In the genomic region with DNA sequence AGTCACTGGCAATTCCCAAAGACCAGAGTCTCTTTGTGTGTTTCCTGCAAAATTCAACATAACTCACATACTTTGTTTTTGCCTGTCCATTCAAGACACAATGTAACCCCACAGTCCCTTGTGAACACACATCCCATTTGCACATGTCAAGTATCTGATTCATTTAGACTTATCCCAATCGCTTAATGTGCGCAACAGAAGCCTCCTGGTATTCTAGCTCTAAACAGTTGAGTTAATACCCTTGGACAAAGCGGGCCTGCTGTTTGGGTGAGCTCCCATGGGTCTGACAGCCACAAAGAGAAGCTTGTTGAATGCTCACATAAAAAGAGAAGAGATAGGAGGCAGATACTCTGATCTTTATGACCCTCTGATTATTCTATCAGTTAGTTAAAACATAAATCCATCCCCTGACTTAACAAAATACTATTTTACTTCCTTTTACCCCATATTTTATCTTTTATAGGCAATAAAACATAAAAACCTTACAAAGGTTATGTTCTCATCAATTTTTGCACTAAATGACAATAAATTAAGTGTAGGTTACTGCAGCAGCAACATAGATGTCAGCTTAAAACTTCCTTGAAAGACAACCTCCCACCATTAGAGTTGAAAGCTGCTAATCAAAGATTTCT, we compare ENCODE assay signal across 27 cellular contexts.
"Had no signal": no experiment of that assay in that cellular context is flagged by ENCODE, and none has a peak within 500 bp of the region (broad histone marks: within the 10 kb centered on the region; RNA-seq: fewer than 3 reads in every experiment).

No MANE protein-coding gene starts in this region.

- H3K4me1 ChIP-seq: ascending aorta, body of pancreas had no signal

- DNase-seq: activated CD4-positive, alpha-beta T cell treated with anti-CD3 and anti-CD28 coated beads for 48 hours; activated CD4-positive, alpha-beta T cell treated with anti-CD3 and anti-CD28 coated beads, Interleukin-2, amount 50 U/mL, for 4 hours; activated CD4-positive, CD25-positive, alpha-beta regulatory T cell treated with anti-CD3 and anti-CD28 coated beads, Interleukin-2, amount 50 U/mL, for 72 hours; activated CD8-positive, alpha-beta memory T cell treated with anti-CD3 and anti-CD28 coated beads, Interleukin-2, amount 50 U/mL, for 48 hours; activated CD8-positive, alpha-beta T cell treated with anti-CD3 and anti-CD28 coated beads, Interleukin-2, amount 10 ng/mL, durations not matched to agents 7 days and 5 days; activated effector memory CD4-positive, alpha-beta T cell treated with anti-CD3 and anti-CD28 coated beads, Interleukin-2, amount 50 U/mL, for 16 hours; activated naive CD4-positive, alpha-beta T cell treated with Interleukin-2 at 50 U/mL for 16 hours; activated naive CD8-positive, alpha-beta T cell treated with anti-CD3 and anti-CD28 coated beads, Interleukin-2, amount 50 U/mL, for 24 hours; activated T-cell treated with anti-CD3 and anti-CD28 coated beads, Interleukin-2, amount 50 U/mL, for 1 hour; amniotic stem cell; body of pancreas; central memory CD4-positive, alpha-beta T cell; MG63; MV-4-11; NCI-H1092 treated with DMSO at 0.1 percent for 48 hours; NCI-H1417 treated with DMSO at 0.1 percent for 48 hours; NCI-H1694; NCI-H2029; NCI-H446; NCI-H524; RPMI8226 had no signal

- H3K27me3 ChIP-seq: ascending aorta, body of pancreas, MG63 had no signal

- H3K27ac ChIP-seq: ascending aorta, body of pancreas had no signal

- ATAC-seq: activated CD8-positive, alpha-beta T cell treated with anti-CD3 and anti-CD28 coated beads, Interleukin-2, amount 10 ng/mL, durations not matched to agents 7 days and 5 days; activated naive CD4-positive, alpha-beta T cell treated with anti-CD3 and anti-CD28 coated beads, Interleukin-2, amount 50 U/mL, for 72 hours; activated naive CD8-positive, alpha-beta T cell treated with anti-CD3 and anti-CD28 coated beads, Interleukin-2, amount 50 U/mL, for 24 hours; body of pancreas; Panc1; Right ventricle myocardium inferior; WTC11 had no signal

- H3K36me3 ChIP-seq: ascending aorta, MG63 had no signal

- H3K4me3 Mint-ChIP-seq: activated CD8-positive, alpha-beta T cell treated with anti-CD3 and anti-CD28 coated beads, Interleukin-2, amount 10 ng/mL, durations not matched to agents 7 days and 5 days; activated naive CD8-positive, alpha-beta T cell treated with anti-CD3 and anti-CD28 coated beads, Interleukin-2, amount 50 U/mL, for 24 hours; T-helper 1 cell treated with Interleukin-12 subunit alpha and Interleukin-12 subunit beta and Interleukin-4 antibody, amounts not matched to agents 30 μg/mL and 1 μg/mL, for 36 hours; WTC11 had no signal

- H3K9me3 ChIP-seq: ascending aorta, body of pancreas, MG63 had no signal

- H3K9me3 Mint-ChIP-seq: T-helper 1 cell treated with Interleukin-12 subunit alpha and Interleukin-12 subunit beta and Interleukin-4 antibody, amounts not matched to agents 30 μg/mL and 1 μg/mL, for 36 hours; WTC11 had no signal

- H3K36me3 Mint-ChIP-seq: WTC11 had no signal

- H3K4me3 ChIP-seq: ascending aorta, body of pancreas, MG63 had no signal

- H3K27ac Mint-ChIP-seq: activated CD8-positive, alpha-beta T cell treated with anti-CD3 and anti-CD28 coated beads, Interleukin-2, amount 10 ng/mL, durations not matched to agents 7 days and 5 days; activated naive CD4-positive, alpha-beta T cell treated with anti-CD3 and anti-CD28 coated beads, Interleukin-2, amount 50 U/mL, for 72 hours; activated naive CD8-positive, alpha-beta T cell treated with anti-CD3 and anti-CD28 coated beads, Interleukin-2, amount 50 U/mL, for 24 hours; T-helper 1 cell treated with Interleukin-12 subunit alpha and Interleukin-12 subunit beta and Interleukin-4 antibody, amounts not matched to agents 30 μg/mL and 1 μg/mL, for 36 hours; WTC11 had no signal
